In the genomic region with DNA sequence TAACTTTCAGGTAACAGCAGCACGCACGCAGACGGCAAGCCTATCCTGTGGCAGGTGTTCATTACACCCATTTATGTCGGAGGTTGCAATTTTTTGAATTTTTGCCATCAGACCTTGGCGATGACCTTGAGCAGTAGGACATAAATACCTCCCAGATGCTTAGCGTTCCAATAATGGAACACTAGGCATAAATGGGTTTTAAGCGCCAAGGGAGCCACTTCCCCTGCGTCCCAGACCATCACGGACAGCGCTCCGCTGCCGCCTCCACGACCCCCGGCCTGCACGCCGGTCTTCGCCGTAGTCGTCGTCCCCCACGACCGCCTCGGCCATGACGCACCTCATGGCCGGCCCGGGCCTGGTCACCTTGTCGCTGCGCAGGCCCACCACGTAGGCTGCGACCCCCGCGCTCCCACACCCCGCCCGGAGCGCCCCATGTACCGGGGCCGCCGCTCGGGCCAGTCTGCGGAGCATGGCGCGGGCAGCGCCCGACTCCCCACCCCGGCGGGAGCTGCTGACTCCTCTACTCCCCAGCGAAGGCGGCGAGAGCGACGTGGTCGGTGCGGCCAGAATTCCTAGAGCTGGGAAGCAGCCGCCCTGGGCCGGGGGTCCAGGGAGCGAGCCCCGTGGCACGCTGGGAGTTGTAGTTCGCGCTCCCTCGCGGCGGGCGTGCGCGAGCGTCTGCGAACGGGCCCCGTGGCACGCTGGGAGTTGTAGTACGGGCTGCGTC, we compare ENCODE assay signal across 8 cellular contexts. TPM values are rescaled to one million over a fixed set of nuclear protein-coding genes. Genes with fewer than 3 reads are reported as not detected.
DNase-seq lines count a peak whose midpoint lies in the region; ATAC-seq and TF ChIP-seq lines count a peak whose summit lies in the region.

No MANE protein-coding gene starts in this region.

- DNase-seq in GM06990 (ENCODE audit: extremely low read depth, insufficient read length) = peak; percentile 84
- peak; percentile 86 for DNase-seq in NCI-H748 (lab: John Stamatoyannopoulos, UW; ENCODE audit: unreplicated experiment)
- DNase-seq in activated CD4-positive, alpha-beta T cell treated with anti-CD3 and anti-CD28 coated beads, Interleukin-2, amount 50 U/mL, for 48 hours = peak; percentile 81 to 87
- peak; percentile 81 to 93 (median 86) for DNase-seq in dorsolateral prefrontal cortex
- peak; percentile 74 to 81 for DNase-seq in stimulated activated CD4-positive, alpha-beta T cell treated with anti-CD3 and anti-CD28 coated beads, Interleukin-2, amount 100 ng/mL, for 48 hours

- H3K9ac ChIP-seq in liver (ENCODE audit: low read depth in 1 of 2, low read length in 2 of 2) = peak overlapping the region; percentile 70 to 84

- intact Hi-C loops in dorsolateral prefrontal cortex (cut with DNase I) = loop anchor here (1.0 to 5.0 kb wide), 3 partner anchors 39 to 168 kb away; a partner anchor contains a TSS

- no peak for TF ChIP-seq RAD21 in liver (IDR thresholded peaks at IDR 0.05)

- H3K36me3 ChIP-seq in GM06990 (ENCODE audit: control insufficient read depth, insufficient read depth, low read length) = no peaks in the 10 kb centered on the region
- H3K36me3 ChIP-seq in liver (ENCODE audit: control insufficient read depth in 4 of 4, insufficient read depth in 3 of 4, low read depth in 1 of 4, low read length in 3 of 4) = no peaks in the 10 kb centered on the region

- WGBS in liver = 2% methylated on average over 73 of the region's 73 CpGs

- H3K27ac ChIP-seq in dorsolateral prefrontal cortex (peak overlapping the region; percentile 79 to 100 (median 96)), liver (ENCODE audit: low read depth in 1 of 2, low read length in 2 of 2) (peak overlapping the region; percentile 88 to 89)

- H3K27me3 ChIP-seq in GM06990 (replicated peaks; ENCODE audit: control insufficient read depth, insufficient read depth, low read length) (no peaks in the 10 kb centered on the region), dorsolateral prefrontal cortex (no peaks in the 10 kb centered on the region), liver (ENCODE audit: control insufficient read depth in 4 of 4, insufficient read depth in 4 of 4, low read length in 3 of 4) (no peaks in the 10 kb centered on the region)

- no peaks in the 10 kb centered on the region for H3K9me3 ChIP-seq in liver (ENCODE audit: control insufficient read depth in 4 of 4, low read length in 3 of 4)

- no peak for TF ChIP-seq CTCF in GM06990 (IDR thresholded peaks at IDR 0.05; ENCODE audit: insufficient read depth, low read length, poor library complexity, severe bottlenecking)
- peak in 33 of 56 donors; percentile 11 to 57 (median 29) for TF ChIP-seq CTCF in dorsolateral prefrontal cortex (IDR thresholded peaks at IDR 0.05 in 54 of 56, conservative IDR thresholded peaks at IDR 0.05 in 2 of 56; ENCODE audit: low read depth in 1 of 56, partially characterized antibody in 56 of 56)
- TF ChIP-seq CTCF in liver (IDR thresholded peaks at IDR 0.05; ENCODE audit: low read depth, low read length, missing input control) = no peak

- H3K4me3 ChIP-seq in GM06990 (replicated peaks; ENCODE audit: low read depth, low read length) (peak overlapping the region; percentile 82), dorsolateral prefrontal cortex (peak overlapping the region; percentile 77 to 100 (median 98)), liver (ENCODE audit: low read depth in 1 of 3, low read length in 3 of 3) (peak overlapping the region; percentile 87 to 93 (median 88))

- ATAC-seq in HG03175 (IDR thresholded peaks at IDR 0.05; ENCODE audit: unreplicated experiment) (peak; percentile 43), HG03039 (IDR thresholded peaks at IDR 0.05; ENCODE audit: unreplicated experiment) (no peak)

- peaks cover 0 to 36% (median 16%) of the 10 kb centered on the region in 4 donors for H3K4me1 ChIP-seq in liver (ENCODE audit: control insufficient read depth in 4 of 4, insufficient read depth in 4 of 4, low read length in 3 of 4)

TF ChIP-seq in liver, 16 proteins besides CTCF, POLR2A, EP300 and RAD21:
- TF ChIP-seq RXRA (IDR thresholded peaks at IDR 0.05) = no peak
- TF ChIP-seq, protein P1, sequence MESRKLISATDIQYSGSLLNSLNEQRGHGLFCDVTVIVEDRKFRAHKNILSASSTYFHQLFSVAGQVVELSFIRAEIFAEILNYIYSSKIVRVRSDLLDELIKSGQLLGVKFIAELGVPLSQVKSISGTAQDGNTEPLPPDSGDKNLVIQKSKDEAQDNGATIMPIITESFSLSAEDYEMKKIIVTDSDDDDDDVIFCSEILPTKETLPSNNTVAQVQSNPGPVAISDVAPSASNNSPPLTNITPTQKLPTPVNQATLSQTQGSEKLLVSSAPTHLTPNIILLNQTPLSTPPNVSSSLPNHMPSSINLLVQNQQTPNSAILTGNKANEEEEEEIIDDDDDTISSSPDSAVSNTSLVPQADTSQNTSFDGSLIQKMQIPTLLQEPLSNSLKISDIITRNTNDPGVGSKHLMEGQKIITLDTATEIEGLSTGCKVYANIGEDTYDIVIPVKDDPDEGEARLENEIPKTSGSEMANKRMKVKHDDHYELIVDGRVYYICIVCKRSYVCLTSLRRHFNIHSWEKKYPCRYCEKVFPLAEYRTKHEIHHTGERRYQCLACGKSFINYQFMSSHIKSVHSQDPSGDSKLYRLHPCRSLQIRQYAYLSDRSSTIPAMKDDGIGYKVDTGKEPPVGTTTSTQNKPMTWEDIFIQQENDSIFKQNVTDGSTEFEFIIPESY (IDR thresholded peaks at IDR 0.05) = no peak
- TF ChIP-seq YY1 (IDR thresholded peaks at IDR 0.05) = peak; percentile 50
TF ChIP-seq in liver: peak in this region for 1.

RNA-seq across cellular contexts. Expression of a gene that starts 22.7 kb away (rescaled TPM):
- total RNA-seq in dorsolateral prefrontal cortex (100 to 1,000 TPM in 1 of 120 experiments, 10 to 100 TPM in 97, 1 to 10 TPM in 22; 2.9 to 101 (median 20.6) TPM), liver (not detected)
- under 1 TPM in 1 of 2 donors, not detected in 1; 0.02 TPM for polyA plus RNA-seq in liver

RNA-seq across cellular contexts. Expression of a gene that starts 40.1 kb away (rescaled TPM):
- total RNA-seq in dorsolateral prefrontal cortex (1 to 10 TPM in 29 of 120 experiments, under 1 TPM in 66, not detected in 25; 0.16 to 2.8 (median 0.68) TPM), liver (10 to 100 TPM in 1 of 2 donors, under 1 TPM in 1; 0.42 to 73.2 TPM)
- 1 to 10 TPM; 2.2 to 3.9 TPM for polyA plus RNA-seq in liver

Comparison
In these comparisons a context has a peak if more than half of its experiments do, and no peak if none do; other contexts are left out.
1. CTCF ChIP-seq: peak in dorsolateral prefrontal cortex (33 of 56); none in GM06990 (single experiment) and liver (single experiment).
2. Peak in every context shown above with its lines, with median percentiles within 50 percentile points of each other: DNase-seq and H3K4me3 ChIP-seq.